ENCODE assay signal across 11 cellular contexts in the genomic region with DNA sequence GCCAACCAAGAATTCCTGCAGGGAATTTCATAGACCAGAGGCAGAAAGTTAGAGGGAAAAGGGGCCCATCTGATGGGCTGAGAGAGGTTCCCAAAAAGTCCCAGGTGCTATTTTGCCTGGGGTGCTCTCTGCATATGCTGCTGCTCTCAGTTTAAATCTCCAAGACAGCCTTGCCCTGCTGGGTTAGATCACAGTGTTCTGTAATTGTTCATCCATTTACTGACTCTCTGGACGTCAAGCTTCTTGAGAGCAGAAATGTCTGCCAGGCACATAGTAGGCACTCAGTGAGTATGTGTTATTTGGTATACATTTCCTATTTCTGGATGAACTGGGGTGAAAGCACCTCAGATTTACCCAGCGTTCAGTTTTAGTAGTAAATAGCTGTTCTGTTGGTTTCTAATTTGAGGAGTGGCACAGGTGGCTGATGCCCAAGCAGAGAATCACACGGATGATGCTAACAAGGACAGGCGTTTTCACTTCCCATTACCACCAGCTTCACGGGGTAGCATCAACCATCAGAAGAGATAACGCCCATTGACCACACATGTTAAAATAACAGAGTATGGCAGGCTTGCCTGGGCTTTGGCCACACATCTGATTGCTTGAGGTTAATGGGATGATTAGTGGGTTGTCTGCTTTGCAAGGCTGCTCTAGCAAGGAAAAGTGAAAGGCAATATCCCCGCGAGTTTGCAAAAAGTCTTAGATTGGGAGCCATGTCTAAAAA.
DNase-seq lines count a peak whose midpoint lies in the region; ATAC-seq and TF ChIP-seq lines count a peak whose summit lies in the region.
"Had no signal": no experiment of that assay in that cellular context is flagged by ENCODE, and none has a peak within 500 bp of the region (broad histone marks: within the 10 kb centered on the region; RNA-seq: fewer than 3 reads in every experiment).

No MANE protein-coding gene starts in this region.

- no peak for TF ChIP-seq CTCF in MM.1S (IDR thresholded peaks at IDR 0.05; ENCODE audit: low read length)
- no peak for TF ChIP-seq CTCF in hepatocyte (IDR thresholded peaks at IDR 0.05; ENCODE audit: poor library complexity)
- TF ChIP-seq CTCF in thoracic aorta (IDR thresholded peaks at IDR 0.05), result no peak
- TF ChIP-seq CTCF in tibial nerve (IDR thresholded peaks at IDR 0.05), result no peak

- 65% methylated on average over 8 of the region's 8 CpGs for WGBS in hepatocyte (ENCODE audit: low lambda C conversion rate, missing lambda C conversion rate)
- WGBS in tibial nerve, 2 donors, result 80 to 81% methylated on average over 8 of the region's 8 CpGs

- intact Hi-C loops in activated CD4-positive, alpha-beta T cell treated with anti-CD3 and anti-CD28 coated beads, Interleukin-2, amount 10 ng/mL, durations not matched to agents 24 days and 14 days (cut with micrococcal nuclease), result no loop called here

- no peaks in the 10 kb centered on the region for H3K4me1 Mint-ChIP-seq in activated CD4-positive, alpha-beta T cell treated with anti-CD3 and anti-CD28 coated beads, Interleukin-2, amount 10 ng/mL, durations not matched to agents 24 days and 14 days
- H3K4me1 Mint-ChIP-seq: natural killer cell; stimulated activated effector memory CD8-positive, alpha-beta T cell treated with anti-CD3 and anti-CD28 coated beads, Interleukin-12 subunit alpha, Interleukin-12 subunit beta, amount 100 ng/mL, for 72 hours had no signal

- no peaks in the 10 kb centered on the region for H3F3A ChIP-seq in MM.1S (ENCODE audit: insufficient read depth, low read length)

- H3K9me3 ChIP-seq in MM.1S (replicated peaks; ENCODE audit: insufficient read depth, low read length) (no peaks in the 10 kb centered on the region), hepatocyte (ENCODE audit: low read depth) (no peaks in the 10 kb centered on the region), thoracic aorta (no peaks in the 10 kb centered on the region), tibial nerve (no peaks in the 10 kb centered on the region)

- no peak overlapping the region for H3K27ac Mint-ChIP-seq in activated CD4-positive, alpha-beta T cell treated with anti-CD3 and anti-CD28 coated beads, Interleukin-2, amount 10 ng/mL, durations not matched to agents 24 days and 14 days
- H3K27ac Mint-ChIP-seq: natural killer cell; stimulated activated effector memory CD8-positive, alpha-beta T cell treated with anti-CD3 and anti-CD28 coated beads, Interleukin-12 subunit alpha, Interleukin-12 subunit beta, amount 100 ng/mL, for 72 hours had no signal

- DNase-seq in activated CD4-positive, alpha-beta T cell treated with anti-CD3 and anti-CD28 coated beads, Interleukin-2, amount 10 ng/mL, durations not matched to agents 24 days and 14 days, result peak; percentile 45
- no peak for DNase-seq in activated CD4-positive, alpha-beta T cell treated with anti-CD3 and anti-CD28 coated beads for 48 hours
- DNase-seq in MM.1S, result peak; percentile 51
- no peak for DNase-seq in hepatocyte (ENCODE audit: low spot score)
- no peak for DNase-seq in thoracic aorta (ENCODE audit: low spot score)
- no peak for DNase-seq in H4 (ENCODE audit: low spot score)
- DNase-seq in tibial nerve (ENCODE audit: low spot score in 2 of 2), result no peak
- DNase-seq: natural killer cell, NCI-H1092 had no signal

- H4K20me1 ChIP-seq in MM.1S (ENCODE audit: insufficient read depth, low read length), result no peaks in the 10 kb centered on the region
- no peaks in the 10 kb centered on the region for H4K20me1 ChIP-seq in hepatocyte (ENCODE audit: insufficient read depth, poor library complexity, severe bottlenecking)

- no peaks in the 10 kb centered on the region for H3K36me3 Mint-ChIP-seq in activated CD4-positive, alpha-beta T cell treated with anti-CD3 and anti-CD28 coated beads, Interleukin-2, amount 10 ng/mL, durations not matched to agents 24 days and 14 days (ENCODE audit: low read depth)
- H3K36me3 Mint-ChIP-seq: natural killer cell; stimulated activated effector memory CD8-positive, alpha-beta T cell treated with anti-CD3 and anti-CD28 coated beads, Interleukin-12 subunit alpha, Interleukin-12 subunit beta, amount 100 ng/mL, for 72 hours had no signal

- ATAC-seq in thoracic aorta (ENCODE audit: insufficient number of reproducible peaks, low FRiP score, low read depth), result no peak
- ATAC-seq in HG03565 (IDR thresholded peaks at IDR 0.05; ENCODE audit: unreplicated experiment), result no peak
- ATAC-seq: natural killer cell; stimulated activated effector memory CD8-positive, alpha-beta T cell treated with anti-CD3 and anti-CD28 coated beads, Interleukin-12 subunit alpha, Interleukin-12 subunit beta, amount 100 ng/mL, for 72 hours had no signal

- H2AFZ ChIP-seq in MM.1S (ENCODE audit: low read length) (no peak overlapping the region), hepatocyte (no peak overlapping the region)

- peaks cover 23% of the 10 kb centered on the region for H3K27me3 Mint-ChIP-seq in activated CD4-positive, alpha-beta T cell treated with anti-CD3 and anti-CD28 coated beads, Interleukin-2, amount 10 ng/mL, durations not matched to agents 24 days and 14 days

- H3K4me1 ChIP-seq in MM.1S (ENCODE audit: low read length) (peaks cover 3% of the 10 kb centered on the region; the same call in 1 of the 2 replicates), hepatocyte (ENCODE audit: insufficient read depth) (peaks cover 11% of the 10 kb centered on the region), thoracic aorta (ENCODE audit: control insufficient read depth in 1 of 2, low read depth in 2 of 2) (peaks cover 40 to 78% of the 10 kb centered on the region in 2 donors), tibial nerve (peaks cover 0 to 22% (median 0%) of the 10 kb centered on the region in 4 donors)

- peak overlapping the region; percentile 13; the same call in 1 of the 2 replicates for H3K27ac ChIP-seq in MM.1S (ENCODE audit: low read length)
- peak overlapping the region; percentile 22 for H3K27ac ChIP-seq in hepatocyte
- peak overlapping the region; percentile 89 for H3K27ac ChIP-seq in thoracic aorta
- H3K27ac ChIP-seq in tibial nerve, result peak overlapping the region in 1 of 4 donors; percentile 51

- H3K4me2 ChIP-seq in MM.1S (ENCODE audit: low read depth, low read length) (no peak overlapping the region), hepatocyte (peak overlapping the region; percentile 55)

- no peaks in the 10 kb centered on the region for H3K36me3 ChIP-seq in MM.1S (replicated peaks; ENCODE audit: insufficient read depth, low read length)
- no peaks in the 10 kb centered on the region for H3K36me3 ChIP-seq in hepatocyte (replicated peaks; ENCODE audit: insufficient read depth, low read depth)
- H3K36me3 ChIP-seq in thoracic aorta, result no peaks in the 10 kb centered on the region
- no peaks in the 10 kb centered on the region for H3K36me3 ChIP-seq in tibial nerve

- no peaks in the 10 kb centered on the region for H3K9me3 Mint-ChIP-seq in activated CD4-positive, alpha-beta T cell treated with anti-CD3 and anti-CD28 coated beads, Interleukin-2, amount 10 ng/mL, durations not matched to agents 24 days and 14 days
- H3K9me3 Mint-ChIP-seq: natural killer cell; stimulated activated effector memory CD8-positive, alpha-beta T cell treated with anti-CD3 and anti-CD28 coated beads, Interleukin-12 subunit alpha, Interleukin-12 subunit beta, amount 100 ng/mL, for 72 hours had no signal

- H3K27me3 ChIP-seq in MM.1S (replicated peaks; ENCODE audit: insufficient read depth, low read length) (no peaks in the 10 kb centered on the region), hepatocyte (peaks cover 15% of the 10 kb centered on the region), thoracic aorta (replicated peaks; ENCODE audit: insufficient read depth) (no peaks in the 10 kb centered on the region), tibial nerve (no peaks in the 10 kb centered on the region)

- TF ChIP-seq POLR2A in tibial nerve (IDR thresholded peaks at IDR 0.05), result no peak

- no peak overlapping the region for H3K4me3 Mint-ChIP-seq in activated CD4-positive, alpha-beta T cell treated with anti-CD3 and anti-CD28 coated beads, Interleukin-2, amount 10 ng/mL, durations not matched to agents 24 days and 14 days
- H3K4me3 Mint-ChIP-seq: natural killer cell; stimulated activated effector memory CD8-positive, alpha-beta T cell treated with anti-CD3 and anti-CD28 coated beads, Interleukin-12 subunit alpha, Interleukin-12 subunit beta, amount 100 ng/mL, for 72 hours had no signal

- no peak overlapping the region for H3K9ac ChIP-seq in MM.1S (ENCODE audit: low read length)

- H3K4me3 ChIP-seq in MM.1S (ENCODE audit: low read length) (no peak overlapping the region), hepatocyte (no peak overlapping the region), thoracic aorta (no peak overlapping the region), tibial nerve (no peak overlapping the region)

- no peak for TF ChIP-seq EP300 in tibial nerve (IDR thresholded peaks at IDR 0.05)

- no peaks in the 10 kb centered on the region for H3K9me2 ChIP-seq in MM.1S (replicated peaks; ENCODE audit: insufficient read depth, low read length)
- H3K9me2 ChIP-seq in hepatocyte (replicated peaks; ENCODE audit: insufficient read depth), result no peaks in the 10 kb centered on the region

- H3K79me2 ChIP-seq in MM.1S (ENCODE audit: low read length), result no peaks in the 10 kb centered on the region
- no peaks in the 10 kb centered on the region for H3K79me2 ChIP-seq in hepatocyte

Comparison
In these comparisons a context has a peak if more than half of its experiments do, and no peak if none do; other contexts are left out.
1. DNase-seq: peak in activated CD4-positive, alpha-beta T cell treated with anti-CD3 and anti-CD28 coated beads, Interleukin-2, amount 10 ng/mL, durations not matched to agents 24 days and 14 days (single experiment) and MM.1S (single experiment); none in activated CD4-positive, alpha-beta T cell treated with anti-CD3 and anti-CD28 coated beads for 48 hours (single experiment), hepatocyte (single experiment), thoracic aorta (single experiment), H4 (single experiment) and tibial nerve (0 of 2).